15 cellular contexts compared by ENCODE assay signal in genomic region chr17:50043290-50044148, GRCh38. TPM values are rescaled to one million over a fixed set of nuclear protein-coding genes. Genes with fewer than 3 reads are reported as not detected.
A peak's percentile ranks its signal among the peaks of the same experiment; 100 is the strongest.
DNase-seq lines count a peak whose midpoint lies in the region; ATAC-seq and TF ChIP-seq lines count a peak whose summit lies in the region.
"Had no signal": no experiment of that assay in that cellular context is flagged by ENCODE, and none has a peak within 500 bp of the region (broad histone marks: within the 10 kb centered on the region; RNA-seq: fewer than 3 reads in every experiment).

No MANE protein-coding gene starts in this region.

- H3K79me2 ChIP-seq in osteoblast (ENCODE audit: insufficient read depth, low read length), result no peaks in the 10 kb centered on the region

- H3K4me3 ChIP-seq in osteoblast (ENCODE audit: insufficient read depth, low read length), result no peak overlapping the region
- H3K4me3 ChIP-seq: thoracic aorta had no signal

- H3K9me3 ChIP-seq in osteoblast (ENCODE audit: low read depth, low read length), result no peaks in the 10 kb centered on the region
- H3K9me3 ChIP-seq: thoracic aorta had no signal

- H2AFZ ChIP-seq in osteoblast (ENCODE audit: low read length), result peak overlapping the region; percentile 36

- intact Hi-C loops in cardiac septum (cut with DNase I), result no loop called here

- no peak for TF ChIP-seq CTCF in osteoblast (IDR thresholded peaks at IDR 0.05; ENCODE audit: extremely low read depth, low read depth, low read length)

- DNase-seq in Caki2 (ENCODE audit: low read depth) (peak; percentile 80), astrocyte of the hippocampus (ENCODE audit: low read depth, low spot score) (peak; percentile 80), cardiac septum (ENCODE audit: low spot score) (peak; percentile 78), osteoblast (ENCODE audit: insufficient read length, low spot score, missing footprints) (no peak), cerebellum (ENCODE audit: low spot score) (no peak)
- no peak for DNase-seq in activated naive CD4-positive, alpha-beta T cell treated with anti-CD3 and anti-CD28 coated beads, Interleukin-2, amount 50 U/mL, for 16 hours
- DNase-seq: activated T-cell treated with anti-CD3 and anti-CD28 coated beads for 4 hours, H9, hippocampal formation, NCI-H1417 treated with DMSO at 0.1 percent for 48 hours, NCI-H510A treated with DMSO at 0.1 percent for 48 hours, SHP77 treated with DMSO at 0.1 percent for 48 hours had no signal

- H3K4me2 ChIP-seq in osteoblast (ENCODE audit: insufficient read depth, low read length), result no peak overlapping the region

- ATAC-seq in GM21786 (IDR thresholded peaks at IDR 0.05; ENCODE audit: unreplicated experiment) (no peak), HG02798 (IDR thresholded peaks at IDR 0.05; ENCODE audit: poor library complexity, unreplicated experiment) (no peak)

- H3K4me1 ChIP-seq in osteoblast (ENCODE audit: insufficient read depth, low read length), result peaks cover 25% of the 10 kb centered on the region

- H3K36me3 ChIP-seq in osteoblast (ENCODE audit: insufficient read depth, low read length), result no peaks in the 10 kb centered on the region
- H3K36me3 ChIP-seq: thoracic aorta had no signal

- H3K27me3 ChIP-seq in osteoblast (ENCODE audit: insufficient read depth, low read length), result no peaks in the 10 kb centered on the region

- in situ Hi-C loops in Caki2 (cut with HindIII; ENCODE audit: low pct_unique_long_range_greater_than_20kb, low sequenced_read_pairs), result no loop called here

- no peaks in the 10 kb centered on the region for H4K20me1 ChIP-seq in osteoblast (ENCODE audit: insufficient read depth, low read length)

- no peak overlapping the region for H3K27ac ChIP-seq in osteoblast (ENCODE audit: low read depth, low read length)

RNA-seq across cellular contexts. Expression of gene ITGA3, which starts 12.4 kb away (rescaled TPM):
- total RNA-seq in Caki2 (2014; rRNA removed; shearing (Covaris generic); ENCODE audit: low replicate concordance), result 419 and 501 TPM in 2 replicates
- total RNA-seq in cardiac septum (57.8 TPM), osteoblast (73.4 and 81.4 TPM in 2 replicates), cerebellum (22.9 TPM)

RNA-seq across cellular contexts. Expression of gene DLX3, which starts 48.5 kb away (rescaled TPM):
- not detected in 2 replicates for total RNA-seq in Caki2 (2014; rRNA removed; shearing (Covaris generic); ENCODE audit: low replicate concordance)
- total RNA-seq in cardiac septum (not detected), osteoblast (0.59 and 1.1 TPM in 2 replicates), cerebellum (0.18 TPM)

RNA-seq across cellular contexts. Expression of gene PDK2, which starts 51.6 kb away (rescaled TPM):
- total RNA-seq in Caki2 (2014; rRNA removed; shearing (Covaris generic); ENCODE audit: low replicate concordance), result 17.8 and 58.4 TPM in 2 replicates
- total RNA-seq in cardiac septum (131 TPM), osteoblast (43.4 and 54.8 TPM in 2 replicates), cerebellum (21.3 TPM)

Comparison
In these comparisons a context has a peak if more than half of its experiments do, and no peak if none do; other contexts are left out.
1. DNase-seq: peak in Caki2 (single experiment), astrocyte of the hippocampus (single experiment) and cardiac septum (single experiment); none in osteoblast (single experiment), cerebellum (single experiment) and activated naive CD4-positive, alpha-beta T cell treated with anti-CD3 and anti-CD28 coated beads, Interleukin-2, amount 50 U/mL, for 16 hours (single experiment).